ENCODE assay signal across 8 cellular contexts in genomic region chr1:231039161-231040018, GRCh38. TPM values are rescaled to one million over a fixed set of nuclear protein-coding genes. Genes with fewer than 3 reads are reported as not detected.
A peak's percentile ranks its signal among the peaks of the same experiment; 100 is the strongest.
DNase-seq lines count a peak whose midpoint lies in the region; ATAC-seq and TF ChIP-seq lines count a peak whose summit lies in the region.

No MANE protein-coding gene starts in this region.

- CTCF ChIA-PET in PC-9 (lab: Charles Lee): no interaction called here

- peak overlapping the region; percentile 34; the same call in 1 of the 2 replicates for H3K4me2 ChIP-seq in PC-9

- intact Hi-C loops in PC-9 (cut with micrococcal nuclease; ENCODE audit: unreplicated experiment): no loop called here

- no peak overlapping the region for H3K27ac ChIP-seq in PC-9
- H3K27ac ChIP-seq in cardiac muscle cell: no peak overlapping the region

- POLR2A ChIA-PET in PC-9 (lab: Charles Lee; ENCODE audit: unreplicated experiment): no interaction called here

- H3K9me3 ChIP-seq in PC-9 (ENCODE audit: insufficient read depth, low read depth): no peaks in the 10 kb centered on the region
- no peaks in the 10 kb centered on the region for H3K9me3 ChIP-seq in cardiac muscle cell (ENCODE audit: low read depth)

- no peak for TF ChIP-seq CTCF in PC-9 (conservative IDR thresholded peaks at IDR 0.05)
- no peak for TF ChIP-seq CTCF in cardiac muscle cell (IDR thresholded peaks at IDR 0.05; ENCODE audit: low read depth, low read length)

- H3F3A ChIP-seq in PC-9 (ENCODE audit: insufficient read depth, low read depth): no peaks in the 10 kb centered on the region

- H3K9me2 ChIP-seq in PC-9 (ENCODE audit: insufficient read depth): no peaks in the 10 kb centered on the region

- DNase-seq in NOMO-1 (lab: John Stamatoyannopoulos, UW; ENCODE audit: unreplicated experiment in 2 of 2): peak; percentile 16 to 31
- DNase-seq in NOMO-1 treated with dmso at 0.1 percent for 144 hours (lab: John Stamatoyannopoulos, UW; ENCODE audit: unreplicated experiment): no peak
- peak in 1 of 2 experiments; percentile 8 for DNase-seq in PC-9
- DNase-seq in activated gamma-delta T cell (lab: John Stamatoyannopoulos, UW): peak; percentile 25
- DNase-seq in cardiac muscle cell (ENCODE audit: low read depth in 1 of 2, low spot score in 1 of 2): peak; percentile 50 to 69
- DNase-seq in pons (ENCODE audit: low spot score): peak; percentile 11
- no peak for DNase-seq in dedifferentiated amniotic fluid mesenchymal stem cell (ENCODE audit: extremely low spot score)

- no peak overlapping the region for H2AFZ ChIP-seq in PC-9

- H3K4me3 ChIP-seq in PC-9: no peak overlapping the region; the same call in 1 of the 2 replicates
- peak overlapping the region; percentile 98 for H3K4me3 ChIP-seq in cardiac muscle cell

- BruUV-seq in PC-9 (replicated peaks; lab: Mats Ljungman, UMichigan): no TSS peak

- H3K27me3 ChIP-seq in PC-9 (ENCODE audit: insufficient read depth, low read depth) (peaks cover 28% of the 10 kb centered on the region), cardiac muscle cell (no peaks in the 10 kb centered on the region)

- H4K20me1 ChIP-seq in PC-9 (ENCODE audit: insufficient read depth): no peaks in the 10 kb centered on the region

- H3K36me3 ChIP-seq in PC-9 (ENCODE audit: low read depth) (no peaks in the 10 kb centered on the region), cardiac muscle cell (no peaks in the 10 kb centered on the region)

- H3K79me2 ChIP-seq in PC-9 (ENCODE audit: low read depth): no peaks in the 10 kb centered on the region

- H3K4me1 ChIP-seq in PC-9 (replicated peaks; ENCODE audit: insufficient read depth): no peaks in the 10 kb centered on the region
- peaks cover 14% of the 10 kb centered on the region for H3K4me1 ChIP-seq in cardiac muscle cell (ENCODE audit: low read depth)

- peak; percentile 53 for ATAC-seq in HG03025 (IDR thresholded peaks at IDR 0.05; ENCODE audit: low FRiP score, unreplicated experiment)

RNA-seq across cellular contexts. Expression of gene FAM89A, which starts 0.7 kb away (rescaled TPM):
- total RNA-seq in PC-9 (2021) (0.24 and 0.35 TPM in 2 replicates), cardiac muscle cell (13.0 and 24.2 TPM in 2 replicates)
- 24.1 and 24.7 TPM in 2 replicates for polyA plus RNA-seq in cardiac muscle cell

Comparison
In these comparisons a context has a peak if more than half of its experiments do, and no peak if none do; other contexts are left out.
1. DNase-seq: peak in NOMO-1 (2 of 2), activated gamma-delta T cell (single experiment), cardiac muscle cell (2 of 2) and pons (single experiment); none in NOMO-1 treated with dmso at 0.1 percent for 144 hours (single experiment) and dedifferentiated amniotic fluid mesenchymal stem cell (single experiment).
2. RNA of gene FAM89A, which starts 0.7 kb away (total RNA-seq): 13.0 to 24.2 TPM in cardiac muscle cell; 0.24 to 0.35 TPM in PC-9; every median in the first group is over 10 times any median in the second.